In genomic region chr1:153919879-153920852, GRCh38 we compare ENCODE assay signal across 7 cellular contexts. TPM values are rescaled to one million over a fixed set of nuclear protein-coding genes. Genes with fewer than 3 reads are reported as not detected.
DNase-seq lines count a peak whose midpoint lies in the region; ATAC-seq and TF ChIP-seq lines count a peak whose summit lies in the region.

No MANE protein-coding gene starts in this region.

- peak overlapping the region; percentile 48 for H3K4me3 Mint-ChIP-seq in memory B cell

- no peaks in the 10 kb centered on the region for H3K36me3 ChIP-seq in breast epithelium

- TF ChIP-seq POLR2A in breast epithelium (IDR thresholded peaks at IDR 0.05): no peak

- H3K4me1 Mint-ChIP-seq in memory B cell: peaks cover 38% of the 10 kb centered on the region

- H3K4me1 ChIP-seq in breast epithelium: peaks cover 0 to 22% of the 10 kb centered on the region in 2 donors

- H3K36me3 Mint-ChIP-seq in memory B cell: peaks cover 3% of the 10 kb centered on the region

- peak; percentile 57 for DNase-seq in GM12865 (ENCODE audit: low read depth)
- DNase-seq in NCI-H2171 (lab: John Stamatoyannopoulos, UW): peak; percentile 4
- no peak for DNase-seq in breast epithelium (ENCODE audit: low spot score in 2 of 2)
- no peak for DNase-seq in memory B cell (ENCODE audit: low spot score in 2 of 2)
- no peak for DNase-seq in T1000 (lab: John Stamatoyannopoulos, UW)

- ATAC-seq in memory B cell (ENCODE audit: low read depth) (no peak), HG02571 (IDR thresholded peaks at IDR 0.05; ENCODE audit: unreplicated experiment) (no peak)
- ATAC-seq in activated CD4-positive, CD25-positive, alpha-beta regulatory T cell treated with anti-CD3 and anti-CD28 coated beads, Interleukin-2, amount 50 U/mL, for 24 hours: no peak

- TF ChIP-seq CTCF in GM12865 (IDR thresholded peaks at IDR 0.05; ENCODE audit: insufficient read depth, low read depth, low read length, missing control alignments) (peak; percentile 38), breast epithelium (IDR thresholded peaks at IDR 0.05) (no peak)

- no peaks in the 10 kb centered on the region for H3K27me3 Mint-ChIP-seq in memory B cell

- H3K27ac Mint-ChIP-seq in memory B cell: peak overlapping the region; percentile 53

- no peaks in the 10 kb centered on the region for H3K27me3 ChIP-seq in breast epithelium

- intact Hi-C loops in breast epithelium (cut with DNase I; ENCODE audit: low total_unique reads): no loop called here

- H3K27ac ChIP-seq in breast epithelium: peak overlapping the region; percentile 24 to 49

- H3K9me3 ChIP-seq in breast epithelium: no peaks in the 10 kb centered on the region

- H3K9me3 Mint-ChIP-seq in memory B cell: no peaks in the 10 kb centered on the region

- H3K4me3 ChIP-seq in GM12865 (ENCODE audit: low read depth, low read length) (peak overlapping the region; percentile 94), breast epithelium (peak overlapping the region in 1 of 3 donors; percentile 74)

RNA-seq across cellular contexts. Expression of gene GATAD2B, which starts 2.6 kb away (rescaled TPM):
- total RNA-seq in breast epithelium: 10 to 100 TPM; 18.7 to 21.2 (median 20.0) TPM

RNA-seq across cellular contexts. Expression of gene DENND4B, which starts 26.4 kb away (rescaled TPM):
- total RNA-seq in breast epithelium: 10 to 100 TPM; 33.4 to 34.1 (median 33.8) TPM

RNA-seq across cellular contexts. Expression of gene CRTC2, which starts 38.2 kb away (rescaled TPM):
- total RNA-seq in breast epithelium: 10 to 100 TPM; 16.2 to 19.7 (median 19.0) TPM

RNA-seq across cellular contexts. Expression of gene SLC39A1, which starts 43.2 kb away (rescaled TPM):
- 100 to 1,000 TPM; 102 to 119 (median 111) TPM for total RNA-seq in breast epithelium

RNA-seq across cellular contexts. Expression of gene CREB3L4, which starts 47.5 kb away (rescaled TPM):
- total RNA-seq in breast epithelium: 10 to 100 TPM; 10.6 to 80.5 (median 65.2) TPM

Comparison
In these comparisons a context has a peak if more than half of its experiments do, and no peak if none do; other contexts are left out.
1. DNase-seq: peak in GM12865 (single experiment) and NCI-H2171 (single experiment); none in breast epithelium (0 of 2), memory B cell (0 of 2) and T1000 (single experiment).